Comparison of ENCODE assay signal across 13 cellular contexts in the genomic region with DNA sequence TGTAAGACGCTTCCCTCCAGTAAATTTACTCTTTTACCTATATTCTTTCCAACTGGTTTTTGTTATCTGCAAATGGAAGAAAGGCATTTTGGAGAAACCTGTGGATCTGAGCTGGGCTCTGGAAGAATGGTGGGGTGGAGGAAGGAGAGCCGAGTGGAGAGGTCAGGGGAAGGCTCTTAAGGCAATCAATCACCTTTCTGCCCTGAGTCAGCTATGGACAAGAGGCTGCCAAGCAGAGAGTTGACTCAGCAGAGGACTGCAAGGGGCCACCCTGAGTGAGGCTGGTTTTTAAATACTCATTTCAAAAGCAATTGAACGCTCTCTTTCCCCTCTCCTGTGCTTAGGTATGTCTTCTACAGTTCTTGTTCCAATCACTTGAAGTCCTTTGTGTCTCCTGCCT.
DNase-seq lines count a peak whose midpoint lies in the region; ATAC-seq and TF ChIP-seq lines count a peak whose summit lies in the region.
"Had no signal": no experiment of that assay in that cellular context is flagged by ENCODE, and none has a peak within 500 bp of the region (broad histone marks: within the 10 kb centered on the region; RNA-seq: fewer than 3 reads in every experiment).

No MANE protein-coding gene starts in this region.

- H3K36me3 ChIP-seq in mesendoderm (ENCODE audit: control insufficient read depth, insufficient read depth, low read length) = no peaks in the 10 kb centered on the region
- H3K36me3 ChIP-seq in suprapubic skin = no peaks in the 10 kb centered on the region
- H3K36me3 ChIP-seq in gastrocnemius medialis = no peaks in the 10 kb centered on the region
- H3K36me3 ChIP-seq: transverse colon had no signal

- TF ChIP-seq POLR2A in suprapubic skin (IDR thresholded peaks at IDR 0.05) (no peak), gastrocnemius medialis (IDR thresholded peaks at IDR 0.05) (no peak)

- no peak for TF ChIP-seq EP300 in suprapubic skin (IDR thresholded peaks at IDR 0.05)

- H3K56ac ChIP-seq in mesendoderm (ENCODE audit: low read length) = no peak overlapping the region

- ATAC-seq in HG02571 (IDR thresholded peaks at IDR 0.05; ENCODE audit: unreplicated experiment) (peak; percentile 58), gastrocnemius medialis (no peak)
- peak; percentile 68 for ATAC-seq in activated T-helper 17 cell treated with anti-CD3 and anti-CD28 coated beads, Interleukin-2, amount 50 U/mL, for 72 hours (replicated peaks)
- ATAC-seq: activated T-cell treated with anti-CD3 and anti-CD28 coated beads, Interleukin-2, amount 50 U/mL, for 4 hours; effector memory CD8-positive, alpha-beta T cell had no signal

- H3K4me1 ChIP-seq in mesendoderm (ENCODE audit: control insufficient read depth, low read depth, low read length) = peaks cover 2% of the 10 kb centered on the region
- peaks cover 28% of the 10 kb centered on the region for H3K4me1 ChIP-seq in suprapubic skin
- peaks cover 9 to 20% of the 10 kb centered on the region in 2 donors for H3K4me1 ChIP-seq in gastrocnemius medialis

- intact Hi-C loops in gastrocnemius medialis (cut with DNase I; ENCODE audit: low total_unique reads) = no loop called here

- no peak overlapping the region for H2BK15ac ChIP-seq in mesendoderm (replicated peaks; ENCODE audit: low read depth)

- H3K27me3 ChIP-seq in mesendoderm (ENCODE audit: insufficient read depth, low read length, poor library complexity) = no peaks in the 10 kb centered on the region
- H3K27me3 ChIP-seq in suprapubic skin = peaks cover 18% of the 10 kb centered on the region
- no peaks in the 10 kb centered on the region for H3K27me3 ChIP-seq in gastrocnemius medialis

- H3K27ac ChIP-seq in mesendoderm (ENCODE audit: low read depth, low read length) (no peak overlapping the region), suprapubic skin (no peak overlapping the region), gastrocnemius medialis (no peak overlapping the region)
- H3K27ac ChIP-seq: KMS-11, transverse colon had no signal

- TF ChIP-seq CTCF in suprapubic skin (IDR thresholded peaks at IDR 0.05) (no peak), gastrocnemius medialis (IDR thresholded peaks at IDR 0.05 in 4 of 5, conservative IDR thresholded peaks at IDR 0.05 in 1 of 5) (no peak)

- H3K4me3 ChIP-seq in mesendoderm (ENCODE audit: low read length) (no peak overlapping the region), suprapubic skin (no peak overlapping the region), gastrocnemius medialis (no peak overlapping the region)
- H3K4me3 ChIP-seq: transverse colon had no signal

- DNase-seq in ELR (ENCODE audit: low read depth) (peak; percentile 68), mesendoderm (peak; percentile 37), suprapubic skin (ENCODE audit: low spot score in 2 of 2) (no peak), NCI-H2029 (lab: John Stamatoyannopoulos, UW) (no peak), gastrocnemius medialis (no peak)
- DNase-seq in central memory CD4-positive, alpha-beta T cell = no peak
- DNase-seq: activated T-cell treated with anti-CD3 and anti-CD28 coated beads, Interleukin-2, amount 50 U/mL, for 4 hours; effector memory CD8-positive, alpha-beta T cell; Right ventricle myocardium superior; transverse colon had no signal

- H3K36me3 Mint-ChIP-seq in activated T-helper 17 cell treated with anti-CD3 and anti-CD28 coated beads, Interleukin-2, amount 50 U/mL, for 72 hours (ENCODE audit: low read depth) = no peaks in the 10 kb centered on the region

- no peaks in the 10 kb centered on the region for H3K9me3 Mint-ChIP-seq in activated T-helper 17 cell treated with anti-CD3 and anti-CD28 coated beads, Interleukin-2, amount 50 U/mL, for 72 hours
- H3K9me3 Mint-ChIP-seq: activated T-cell treated with anti-CD3 and anti-CD28 coated beads, Interleukin-2, amount 50 U/mL, for 4 hours; effector memory CD8-positive, alpha-beta T cell had no signal

- no peak overlapping the region for H3K27ac Mint-ChIP-seq in activated T-helper 17 cell treated with anti-CD3 and anti-CD28 coated beads, Interleukin-2, amount 50 U/mL, for 72 hours
- H3K27ac Mint-ChIP-seq: effector memory CD8-positive, alpha-beta T cell had no signal

- no peak overlapping the region for H3K4me2 ChIP-seq in mesendoderm (ENCODE audit: low read length)
- H3K4me2 ChIP-seq: KMS-11 had no signal

- H3K23ac ChIP-seq in mesendoderm (ENCODE audit: low read length) = no peak overlapping the region

- H2AK5ac ChIP-seq in mesendoderm (ENCODE audit: low read length) = no peak overlapping the region

- H3K18ac ChIP-seq in mesendoderm (ENCODE audit: low read length) = no peak overlapping the region

- H3K9ac ChIP-seq in mesendoderm (ENCODE audit: low read length) = no peak overlapping the region
- H3K9ac ChIP-seq: KMS-11 had no signal

- no peaks in the 10 kb centered on the region for H3K79me2 ChIP-seq in mesendoderm (ENCODE audit: control insufficient read depth, insufficient read depth, low read length)

- H3K4ac ChIP-seq in mesendoderm (ENCODE audit: low read depth, low read length) = no peak overlapping the region

- peaks cover 18% of the 10 kb centered on the region for H3K27me3 Mint-ChIP-seq in activated T-helper 17 cell treated with anti-CD3 and anti-CD28 coated beads, Interleukin-2, amount 50 U/mL, for 72 hours

- H4K5ac ChIP-seq in mesendoderm (ENCODE audit: low read length) = no peak overlapping the region

- H3K4me1 Mint-ChIP-seq in activated T-helper 17 cell treated with anti-CD3 and anti-CD28 coated beads, Interleukin-2, amount 50 U/mL, for 72 hours = peaks cover 4% of the 10 kb centered on the region

- H4K8ac ChIP-seq in mesendoderm (ENCODE audit: low read depth, low read length) = no peak overlapping the region

- H2BK120ac ChIP-seq in mesendoderm (ENCODE audit: low read depth, low read length) = no peak overlapping the region

- no peak overlapping the region for H2BK5ac ChIP-seq in mesendoderm (ENCODE audit: low read length)

- no peaks in the 10 kb centered on the region for H3K79me1 ChIP-seq in mesendoderm (ENCODE audit: low read length)

- in situ Hi-C loops in gastrocnemius medialis (cut with MboI; ENCODE audit: low sequenced_read_pairs in 4 of 4) = loop anchor here in 1 of 4 donors (25.0 kb wide), 1 partner anchor 190 kb away; no protein-coding TSS in a partner anchor

- WGBS in mesendoderm (ENCODE audit: extremely low coverage, insufficient coverage, low lambda C conversion rate) = no CpG with 5 or more reads among the region's 3 CpGs
- WGBS in suprapubic skin = 76% methylated on average over 3 of the region's 3 CpGs

- no peak overlapping the region for H3K4me3 Mint-ChIP-seq in activated T-helper 17 cell treated with anti-CD3 and anti-CD28 coated beads, Interleukin-2, amount 50 U/mL, for 72 hours
- H3K4me3 Mint-ChIP-seq: activated T-cell treated with anti-CD3 and anti-CD28 coated beads, Interleukin-2, amount 50 U/mL, for 4 hours; effector memory CD8-positive, alpha-beta T cell had no signal

- H3K9me3 ChIP-seq in suprapubic skin = no peaks in the 10 kb centered on the region
- H3K9me3 ChIP-seq in gastrocnemius medialis = no peaks in the 10 kb centered on the region
- H3K9me3 ChIP-seq: transverse colon had no signal

Comparison
In these comparisons a context has a peak if more than half of its experiments do, and no peak if none do; other contexts are left out.
1. DNase-seq: peak in ELR (single experiment) and mesendoderm (single experiment); none in suprapubic skin (0 of 2), NCI-H2029 (single experiment), central memory CD4-positive, alpha-beta T cell (single experiment) and gastrocnemius medialis (0 of 2).
2. ATAC-seq: peak in HG02571 (single experiment) and activated T-helper 17 cell treated with anti-CD3 and anti-CD28 coated beads, Interleukin-2, amount 50 U/mL, for 72 hours (single experiment); none in gastrocnemius medialis (0 of 2).